Comparison of ENCODE assay signal across 15 cellular contexts in genomic region chr7:25360471-25360870, GRCh38.
A peak's percentile ranks its signal among the peaks of the same experiment; 100 is the strongest.
DNase-seq lines count a peak whose midpoint lies in the region; TF ChIP-seq lines count a peak whose summit lies in the region.
"Had no signal": no experiment of that assay in that cellular context is flagged by ENCODE, and none has a peak within 500 bp of the region (broad histone marks: within the 10 kb centered on the region; RNA-seq: fewer than 3 reads in every experiment).

No MANE protein-coding gene starts in this region.

- H3K36me3 ChIP-seq in MM.1S (replicated peaks; ENCODE audit: insufficient read depth, low read length): no peaks in the 10 kb centered on the region
- H3K36me3 ChIP-seq: upper lobe of right lung had no signal

- H3K4me2 ChIP-seq in MM.1S (ENCODE audit: low read depth, low read length): no peak overlapping the region

- H3K9me3 ChIP-seq in MM.1S (replicated peaks; ENCODE audit: insufficient read depth, low read length): no peaks in the 10 kb centered on the region
- H3K9me3 ChIP-seq: upper lobe of right lung had no signal

- no peak overlapping the region for H3K4me3 ChIP-seq in MM.1S (ENCODE audit: low read length)
- H3K4me3 ChIP-seq: GM12878, upper lobe of right lung had no signal

- H3K9me2 ChIP-seq in MM.1S (replicated peaks; ENCODE audit: insufficient read depth, low read length): no peaks in the 10 kb centered on the region

- no peaks in the 10 kb centered on the region for H3K79me2 ChIP-seq in MM.1S (ENCODE audit: low read length)

- H3K27me3 ChIP-seq in MM.1S (replicated peaks; ENCODE audit: insufficient read depth, low read length): no peaks in the 10 kb centered on the region
- H3K27me3 ChIP-seq: upper lobe of right lung had no signal

- no peak overlapping the region for H3K27ac ChIP-seq in MM.1S (ENCODE audit: low read length)
- H3K27ac ChIP-seq: upper lobe of right lung had no signal

- no peak overlapping the region for H2AFZ ChIP-seq in MM.1S (ENCODE audit: low read length)

- H3F3A ChIP-seq in MM.1S (ENCODE audit: insufficient read depth, low read length): no peaks in the 10 kb centered on the region

- H4K20me1 ChIP-seq in MM.1S (ENCODE audit: insufficient read depth, low read length): no peaks in the 10 kb centered on the region

- H3K9ac ChIP-seq in MM.1S (ENCODE audit: low read length): no peak overlapping the region

- peak; percentile 61 for DNase-seq in COLO668 (lab: John Stamatoyannopoulos, UW; ENCODE audit: unreplicated experiment)
- DNase-seq in NCI-H1436 (lab: John Stamatoyannopoulos, UW): peak; percentile 34
- DNase-seq in SHP77 (lab: John Stamatoyannopoulos, UW): peak; percentile 84 to 90
- DNase-seq in midbrain (lab: John Stamatoyannopoulos, UW): peak; percentile 8
- DNase-seq in amniotic stem cell (lab: John Stamatoyannopoulos, UW): no peak
- no peak for DNase-seq in MM.1S
- no peak for DNase-seq in mucosa of gallbladder (ENCODE audit: low spot score)
- no peak for DNase-seq in iPS-NIHi11 (ENCODE audit: low spot score)
- DNase-seq: activated CD4-positive, alpha-beta T cell treated with anti-CD3 and anti-CD28 coated beads, Interleukin-2, amount 50 U/mL, for 1 hour; DND-41; stimulated activated CD4-positive, alpha-beta T cell treated with anti-CD3 and anti-CD28 coated beads, Interleukin-1b, Interleukin-23, amount 100 ng/mL, for 48 hours; stimulated activated CD8-positive, alpha-beta memory T cell treated with anti-CD3 and anti-CD28 coated beads, Interleukin-4, amount 100 ng/mL, for 48 hours; T-helper 2 cell; upper lobe of right lung had no signal

- no peaks in the 10 kb centered on the region for H3K4me1 ChIP-seq in MM.1S (ENCODE audit: low read length)
- H3K4me1 ChIP-seq: upper lobe of right lung had no signal

- TF ChIP-seq CTCF in MM.1S (IDR thresholded peaks at IDR 0.05; ENCODE audit: low read length): no peak

Comparison
In these comparisons a context has a peak if more than half of its experiments do, and no peak if none do; other contexts are left out.
1. DNase-seq: peak in COLO668 (single experiment), NCI-H1436 (single experiment), SHP77 (2 of 2) and midbrain (single experiment); none in amniotic stem cell (single experiment), MM.1S (single experiment), mucosa of gallbladder (single experiment) and iPS-NIHi11 (single experiment).